16 cellular contexts compared by ENCODE assay signal in the genomic region with DNA sequence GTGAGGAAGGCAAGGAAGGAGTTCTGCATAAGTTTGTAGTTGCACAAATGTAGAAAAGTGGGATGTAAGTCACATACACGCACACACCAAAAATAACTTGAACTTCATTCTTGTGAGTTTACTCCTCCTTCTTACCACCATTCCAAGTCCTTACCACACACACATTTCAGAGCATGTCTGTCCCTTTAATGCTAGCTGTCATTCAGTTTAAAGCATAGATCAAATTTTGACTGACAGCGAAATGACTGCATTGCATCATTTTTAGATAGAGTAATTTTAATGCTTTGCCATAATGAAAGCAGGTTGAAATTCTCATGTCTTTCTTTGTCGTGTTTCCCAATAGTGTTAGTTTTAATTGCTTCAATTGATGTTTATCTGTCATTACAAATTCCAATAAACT.
DNase-seq lines count a peak whose midpoint lies in the region; ATAC-seq, FAIRE-seq and TF ChIP-seq lines count a peak whose summit lies in the region.
"Had no signal": no experiment of that assay in that cellular context is flagged by ENCODE, and none has a peak within 500 bp of the region (broad histone marks: within the 10 kb centered on the region; RNA-seq: fewer than 3 reads in every experiment).

No MANE protein-coding gene starts in this region.

- H3K79me2 ChIP-seq in K562 (ENCODE audit: control insufficient read depth, insufficient read depth, low read length): no peaks in the 10 kb centered on the region
- no peaks in the 10 kb centered on the region for H3K79me2 ChIP-seq in osteoblast (ENCODE audit: insufficient read depth, low read length)

- no peaks in the 10 kb centered on the region for H3K9me3 ChIP-seq in K562 (replicated peaks; ENCODE audit: control insufficient read depth, insufficient read depth, low read depth, low read length)
- peaks cover 2% of the 10 kb centered on the region for H3K9me3 ChIP-seq in osteoblast (ENCODE audit: low read depth, low read length)
- H3K9me3 ChIP-seq: Caco-2 had no signal

- no peak for ATAC-seq in K562

- 11% methylated on average over 3 of the region's 3 CpGs for WGBS in K562 (ENCODE audit: insufficient coverage, low coverage, missing lambda C conversion rate)

- no peak overlapping the region for H3K4me3 ChIP-seq in K562
- H3K4me3 ChIP-seq in osteoblast (ENCODE audit: insufficient read depth, low read length): no peak overlapping the region
- H3K4me3 ChIP-seq: HAP-1 had no signal

- H4K20me1 ChIP-seq in K562 (replicated peaks; ENCODE audit: control insufficient read depth, insufficient read depth, low read length): no peaks in the 10 kb centered on the region
- no peaks in the 10 kb centered on the region for H4K20me1 ChIP-seq in osteoblast (ENCODE audit: insufficient read depth, low read length)

- no peaks in the 10 kb centered on the region for H3K4me1 ChIP-seq in K562 (replicated peaks in 1 of 2; ENCODE audit: control insufficient read depth in 2 of 2, insufficient read depth in 2 of 2, low read length in 2 of 2)
- no peaks in the 10 kb centered on the region for H3K4me1 ChIP-seq in osteoblast (ENCODE audit: insufficient read depth, low read length)
- H3K4me1 ChIP-seq: Caco-2 had no signal

- H3K27ac ChIP-seq in K562 (ENCODE audit: extremely low read depth, low read depth, low read length) (no peak overlapping the region), osteoblast (ENCODE audit: low read depth, low read length) (no peak overlapping the region)
- H3K27ac ChIP-seq: 22Rv1 had no signal

- H2AFZ ChIP-seq in K562 (ENCODE audit: low read depth, low read length): no peak overlapping the region
- H2AFZ ChIP-seq in osteoblast (ENCODE audit: low read length): no peak overlapping the region

- H3K9ac ChIP-seq in K562 (ENCODE audit: insufficient read depth in 1 of 2, low read depth in 2 of 2, low read length in 2 of 2): no peak overlapping the region

- H3K4me2 ChIP-seq in K562 (ENCODE audit: insufficient read depth, low read length) (no peak overlapping the region), osteoblast (ENCODE audit: insufficient read depth, low read length) (no peak overlapping the region)

- TF ChIP-seq CTCF in K562 (IDR thresholded peaks at IDR 0.05 in 2 of 3, conservative IDR thresholded peaks at IDR 0.05 in 1 of 3; ENCODE audit: insufficient read depth in 2 of 3, low read depth in 1 of 3, low read length in 3 of 3): no peak
- TF ChIP-seq CTCF in osteoblast (IDR thresholded peaks at IDR 0.05; ENCODE audit: extremely low read depth, low read depth, low read length): no peak

- no peak for TF ChIP-seq RAD21 in K562 (CRISPR knock-in tag; conservative IDR thresholded peaks at IDR 0.05 in 1 of 2, IDR thresholded peaks at IDR 0.05 in 1 of 2)

- CTCF ChIA-PET in K562 (lab: Yijun Ruan, JAX; ENCODE audit: low intra/inter-chr PET ratio): no interaction called here

- intact Hi-C loops in K562 (cut with micrococcal nuclease): no loop called here

- H3K9me1 ChIP-seq in K562 (ENCODE audit: control insufficient read depth, insufficient read depth, low read length): no peaks in the 10 kb centered on the region

- no peak for FAIRE-seq in K562 (lab: Jason Lieb, UNC)
- FAIRE-seq: GM18507 had no signal

- DNase-seq in SIG-M5 treated with dmso at 0.1 percent for 504 hours (lab: John Stamatoyannopoulos, UW; ENCODE audit: unreplicated experiment): peak; percentile 71
- DNase-seq in SIG-M5 (lab: John Stamatoyannopoulos, UW): no peak
- peak; percentile 68 for DNase-seq in NOMO-1 treated with DMSO at 0.1 percent for 48 hours (lab: John Stamatoyannopoulos, UW; ENCODE audit: unreplicated experiment)
- no peak for DNase-seq in K562 (ENCODE audit: extremely low read depth in 1 of 4, low spot score in 3 of 4)
- DNase-seq in osteoblast (ENCODE audit: insufficient read length, low spot score, missing footprints): no peak
- DNase-seq in DMS79 treated with DMSO at 0.1 percent for 48 hours (lab: John Stamatoyannopoulos, UW): no peak
- DNase-seq in LoVo (ENCODE audit: low spot score): no peak
- no peak for DNase-seq in nucleus accumbens (lab: John Stamatoyannopoulos, UW)
- DNase-seq: Caco-2; CD8-positive, alpha-beta memory T cell; GF-D8; GOT3; HFFc6 had no signal

- no TSS peak for BruUV-seq in K562 (replicated peaks; lab: Mats Ljungman, UMichigan)

- H3K36me3 ChIP-seq in K562 (ENCODE audit: control insufficient read depth, insufficient read depth, low read length): peaks cover 3% of the 10 kb centered on the region; the same call in 1 of the 3 replicates
- H3K36me3 ChIP-seq in osteoblast (ENCODE audit: insufficient read depth, low read length): no peaks in the 10 kb centered on the region

- H3K27me3 ChIP-seq in K562 (ENCODE audit: control insufficient read depth in 2 of 2, insufficient read depth in 2 of 2, low read length in 2 of 2): no peaks in the 10 kb centered on the region
- H3K27me3 ChIP-seq in osteoblast (ENCODE audit: insufficient read depth, low read length): no peaks in the 10 kb centered on the region

- in situ Hi-C loops in K562 (cut with MboI): no loop called here

- no peak for TF ChIP-seq POLR2A in K562 (conservative IDR thresholded peaks at IDR 0.05)

- TF ChIP-seq EP300 in K562 (IDR thresholded peaks at IDR 0.05; ENCODE audit: low read length): no peak

- POLR2A ChIA-PET in K562 (lab: Yijun Ruan, JAX): no interaction called here

TF ChIP-seq in K562, 482 proteins besides CTCF, POLR2A, EP300 and RAD21:
- TF ChIP-seq MEIS2 (IDR thresholded peaks at IDR 0.05; ENCODE audit: partially characterized antibody): peak; percentile 38
- TF ChIP-seq, protein P1, sequence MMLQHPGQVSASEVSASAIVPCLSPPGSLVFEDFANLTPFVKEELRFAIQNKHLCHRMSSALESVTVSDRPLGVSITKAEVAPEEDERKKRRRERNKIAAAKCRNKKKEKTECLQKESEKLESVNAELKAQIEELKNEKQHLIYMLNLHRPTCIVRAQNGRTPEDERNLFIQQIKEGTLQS (IDR thresholded peaks at IDR 0.05): peak; percentile 20; the same call in 1 of the 2 replicates
- TF ChIP-seq, protein P1 (CRISPR knock-in tag; conservative IDR thresholded peaks at IDR 0.05): no peak
- no peak for TF ChIP-seq NRF1 (conservative IDR thresholded peaks at IDR 0.05 in 1 of 2, IDR thresholded peaks at IDR 0.05 in 1 of 2)
- TF ChIP-seq SREBF2 (CRISPR knock-in tag; IDR thresholded peaks at IDR 0.05): no peak
- TF ChIP-seq, protein P2, sequence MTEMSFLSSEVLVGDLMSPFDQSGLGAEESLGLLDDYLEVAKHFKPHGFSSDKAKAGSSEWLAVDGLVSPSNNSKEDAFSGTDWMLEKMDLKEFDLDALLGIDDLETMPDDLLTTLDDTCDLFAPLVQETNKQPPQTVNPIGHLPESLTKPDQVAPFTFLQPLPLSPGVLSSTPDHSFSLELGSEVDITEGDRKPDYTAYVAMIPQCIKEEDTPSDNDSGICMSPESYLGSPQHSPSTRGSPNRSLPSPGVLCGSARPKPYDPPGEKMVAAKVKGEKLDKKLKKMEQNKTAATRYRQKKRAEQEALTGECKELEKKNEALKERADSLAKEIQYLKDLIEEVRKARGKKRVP (CRISPR knock-in tag; IDR thresholded peaks at IDR 0.05): no peak
- TF ChIP-seq, protein P3, sequence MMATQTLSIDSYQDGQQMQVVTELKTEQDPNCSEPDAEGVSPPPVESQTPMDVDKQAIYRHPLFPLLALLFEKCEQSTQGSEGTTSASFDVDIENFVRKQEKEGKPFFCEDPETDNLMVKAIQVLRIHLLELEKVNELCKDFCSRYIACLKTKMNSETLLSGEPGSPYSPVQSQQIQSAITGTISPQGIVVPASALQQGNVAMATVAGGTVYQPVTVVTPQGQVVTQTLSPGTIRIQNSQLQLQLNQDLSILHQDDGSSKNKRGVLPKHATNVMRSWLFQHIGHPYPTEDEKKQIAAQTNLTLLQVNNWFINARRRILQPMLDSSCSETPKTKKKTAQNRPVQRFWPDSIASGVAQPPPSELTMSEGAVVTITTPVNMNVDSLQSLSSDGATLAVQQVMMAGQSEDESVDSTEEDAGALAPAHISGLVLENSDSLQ (IDR thresholded peaks at IDR 0.05): peak; percentile 77

Comparison
In these comparisons a context has a peak if more than half of its experiments do, and no peak if none do; other contexts are left out.
1. DNase-seq: peak in SIG-M5 treated with dmso at 0.1 percent for 504 hours (single experiment) and NOMO-1 treated with DMSO at 0.1 percent for 48 hours (single experiment); none in SIG-M5 (single experiment), K562 (0 of 4), osteoblast (single experiment), DMS79 treated with DMSO at 0.1 percent for 48 hours (single experiment), LoVo (single experiment) and nucleus accumbens (0 of 56).